ENCODE assay signal across 1 cellular context in the genomic region with DNA sequence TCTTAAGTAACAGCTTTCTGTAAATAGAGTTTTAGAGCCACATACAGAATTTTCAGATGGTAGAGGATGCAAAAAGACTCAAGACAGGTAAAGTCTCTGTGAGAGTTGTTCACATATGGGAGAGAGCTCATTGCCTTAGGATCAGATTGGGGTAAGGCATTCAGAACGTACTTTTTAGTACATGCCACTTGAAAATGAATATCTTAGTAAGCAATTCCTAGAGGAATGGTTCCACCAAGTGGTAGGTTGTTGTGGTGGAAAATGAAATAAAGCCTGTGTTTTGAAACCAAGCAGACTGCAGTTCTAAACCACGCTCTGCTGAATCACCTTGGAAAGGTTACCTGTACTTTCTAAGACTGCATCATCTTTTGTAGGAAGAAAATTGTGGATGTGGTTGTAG.
TF ChIP-seq lines count a peak whose summit lies in the region.

No MANE protein-coding gene starts in this region.

TF ChIP-seq in WTC11, 78 proteins besides CTCF, POLR2A, EP300 and RAD21 (continued from another document):
- no peak for TF ChIP-seq ARID4B (CRISPR knock-in tag; IDR thresholded peaks at IDR 0.05; ENCODE audit: borderline replicate concordance)
